9 cellular contexts compared by ENCODE assay signal in genomic region chr12:14995583-14996425, GRCh38. TPM values are rescaled to one million over a fixed set of nuclear protein-coding genes. Genes with fewer than 3 reads are reported as not detected.
DNase-seq lines count a peak whose midpoint lies in the region; ATAC-seq and TF ChIP-seq lines count a peak whose summit lies in the region.
"Had no signal": no experiment of that assay in that cellular context is flagged by ENCODE, and none has a peak within 500 bp of the region (broad histone marks: within the 10 kb centered on the region; RNA-seq: fewer than 3 reads in every experiment).

No MANE protein-coding gene starts in this region.

- peaks cover 7% of the 10 kb centered on the region for H3K4me1 ChIP-seq in psoas muscle

- intact Hi-C loops in activated naive CD4-positive, alpha-beta T cell treated with anti-CD3 and anti-CD28 coated beads for 36 hours (cut with micrococcal nuclease), result loop anchor here (1.0 to 5.0 kb wide), 12 partner anchors 59 to 758 kb away; partner anchors contain the start of genes C12orf60, RERG and WBP11
- intact Hi-C loops in psoas muscle (cut with DNase I), result loop anchor here (2.0 to 10.0 kb wide), 4 partner anchors 151 to 761 kb away; no protein-coding TSS in a partner anchor

- no peak overlapping the region for H3K4me3 Mint-ChIP-seq in activated naive CD4-positive, alpha-beta T cell treated with anti-CD3 and anti-CD28 coated beads for 36 hours
- peak overlapping the region in 2 of 3 donors; percentile 28 to 46 for H3K4me3 Mint-ChIP-seq in T-cell
- H3K4me3 Mint-ChIP-seq: dendritic cell treated with granulocyte-macrophage colony-stimulating factor and Interleukin-4, amounts not matched to agents 40 ng/mL and 50 ng/mL, for 4 days had no signal

- ATAC-seq in activated naive CD4-positive, alpha-beta T cell treated with anti-CD3 and anti-CD28 coated beads, Interleukin-2, amount 50 U/mL, for 72 hours, result peak; percentile 48 to 68
- ATAC-seq in T-cell (replicated peaks in 1 of 4), result peak in 3 of 4 experiments; percentile 36 to 70 (median 37)
- ATAC-seq in psoas muscle, result peak in 3 of 4 donors; percentile 42 to 81 (median 53)
- ATAC-seq in GM21619 (IDR thresholded peaks at IDR 0.05; ENCODE audit: unreplicated experiment), result no peak

- H3K27ac ChIP-seq in psoas muscle, result no peak overlapping the region

- H3K4me1 Mint-ChIP-seq in activated naive CD4-positive, alpha-beta T cell treated with anti-CD3 and anti-CD28 coated beads for 36 hours (ENCODE audit: low read depth), result peaks cover 25% of the 10 kb centered on the region
- peaks cover 27 to 31% (median 31%) of the 10 kb centered on the region in 3 donors for H3K4me1 Mint-ChIP-seq in T-cell

- POLR2A ChIA-PET in T-cell (lab: Charles Lee), result interaction anchor here (0.5 to 1.6 kb wide), 7 partner anchors 12 to 225 kb away, joined by 3 to 10 read pairs (median 3); partner anchors contain the start of gene RERG (in 1 of the 2)

- H3K27me3 ChIP-seq in psoas muscle (ENCODE audit: insufficient read depth in 3 of 3, low read length in 2 of 3), result no peaks in the 10 kb centered on the region

- CTCF ChIA-PET in activated naive CD4-positive, alpha-beta T cell treated with anti-CD3 and anti-CD28 coated beads for 36 hours (lab: Charles Lee), result interaction anchor here (0.6 to 4.5 kb wide), 39 partner anchors 8 to 873 kb away, joined by 3 to 89 read pairs (median 4); partner anchors contain the start of genes ARHGDIB, ART4, C12orf60 and ERP27
- CTCF ChIA-PET in T-cell (lab: Charles Lee), result interaction anchor here (0.6 to 3.7 kb wide), 55 partner anchors 9 to 774 kb away, joined by 3 to 40 read pairs (median 4); partner anchors contain the start of genes ARHGDIB (in 1 of the 2), C12orf60 (in 1 of the 2), ERP27 (in 1 of the 2) and WBP11 (in 1 of the 2)

- H3K4me3 ChIP-seq in fibroblast of the aortic adventitia (ENCODE audit: low read depth, low read length) (no peak overlapping the region), psoas muscle (no peak overlapping the region)

- TF ChIP-seq CTCF in fibroblast of the aortic adventitia (IDR thresholded peaks at IDR 0.05; ENCODE audit: insufficient read depth, low read length) (peak; percentile 61), psoas muscle (IDR thresholded peaks at IDR 0.05) (peak; percentile 79)

- DNase-seq in activated naive CD4-positive, alpha-beta T cell treated with anti-CD3 and anti-CD28 coated beads, Interleukin-2, amount 50 U/mL, for 72 hours (ENCODE audit: low spot score in 2 of 2), result no peak
- DNase-seq in activated naive CD4-positive, alpha-beta T cell treated with anti-CD3 and anti-CD28 coated beads for 36 hours, result no peak
- DNase-seq in NCI-H1105 (lab: John Stamatoyannopoulos, UW) (peak; percentile 32), T-cell (peak in 1 of 34 experiments; percentile 28), fibroblast of the aortic adventitia (ENCODE audit: low read depth) (peak; percentile 91), psoas muscle (no peak)
- no peak for DNase-seq in stimulated activated CD4-positive, alpha-beta T cell treated with anti-CD3 and anti-CD28 coated beads, Interleukin-2, amount 100 ng/mL, for 24 hours

- H3K9me3 ChIP-seq in psoas muscle, result no peaks in the 10 kb centered on the region

- no peaks in the 10 kb centered on the region for H3K36me3 ChIP-seq in psoas muscle (ENCODE audit: insufficient read depth in 1 of 2, low read depth in 1 of 2)

- H3K36me3 Mint-ChIP-seq in activated naive CD4-positive, alpha-beta T cell treated with anti-CD3 and anti-CD28 coated beads, Interleukin-2, amount 50 U/mL, for 72 hours, result peaks cover 0 to 8% of the 10 kb centered on the region in 2 donors
- peaks cover 1% of the 10 kb centered on the region for H3K36me3 Mint-ChIP-seq in activated naive CD4-positive, alpha-beta T cell treated with anti-CD3 and anti-CD28 coated beads for 36 hours (ENCODE audit: low read depth)
- no peaks in the 10 kb centered on the region for H3K36me3 Mint-ChIP-seq in T-cell

- peaks cover 0 to 6% of the 10 kb centered on the region in 2 donors for H3K9me3 Mint-ChIP-seq in activated naive CD4-positive, alpha-beta T cell treated with anti-CD3 and anti-CD28 coated beads, Interleukin-2, amount 50 U/mL, for 72 hours
- H3K9me3 Mint-ChIP-seq in activated naive CD4-positive, alpha-beta T cell treated with anti-CD3 and anti-CD28 coated beads for 36 hours, result peaks cover 5% of the 10 kb centered on the region
- H3K9me3 Mint-ChIP-seq in T-cell, result peaks cover 4 to 8% (median 5%) of the 10 kb centered on the region in 3 donors
- H3K9me3 Mint-ChIP-seq: dendritic cell treated with granulocyte-macrophage colony-stimulating factor and Interleukin-4, amounts not matched to agents 40 ng/mL and 50 ng/mL, for 4 days had no signal

- WGBS in psoas muscle, 3 donors, result 93 to 95% (median 93%) methylated on average over 3 of the region's 3 CpGs

- H3K27ac Mint-ChIP-seq in activated naive CD4-positive, alpha-beta T cell treated with anti-CD3 and anti-CD28 coated beads, Interleukin-2, amount 50 U/mL, for 72 hours, result peak overlapping the region in 1 of 2 donors; percentile 85
- no peak overlapping the region for H3K27ac Mint-ChIP-seq in activated naive CD4-positive, alpha-beta T cell treated with anti-CD3 and anti-CD28 coated beads for 36 hours
- peak overlapping the region; percentile 89 to 91 for H3K27ac Mint-ChIP-seq in T-cell
- H3K27ac Mint-ChIP-seq: dendritic cell treated with granulocyte-macrophage colony-stimulating factor and Interleukin-4, amounts not matched to agents 40 ng/mL and 50 ng/mL, for 4 days had no signal

- no peaks in the 10 kb centered on the region for H3K27me3 Mint-ChIP-seq in activated naive CD4-positive, alpha-beta T cell treated with anti-CD3 and anti-CD28 coated beads for 36 hours (ENCODE audit: low read depth)
- H3K27me3 Mint-ChIP-seq in T-cell, result peaks cover 5 to 6% of the 10 kb centered on the region in 2 donors
- H3K27me3 Mint-ChIP-seq: dendritic cell treated with granulocyte-macrophage colony-stimulating factor and Interleukin-4, amounts not matched to agents 40 ng/mL and 50 ng/mL, for 4 days had no signal

RNA-seq across cellular contexts. Expression of gene PDE6H, which starts 23.0 kb away (rescaled TPM):
- total RNA-seq in activated naive CD4-positive, alpha-beta T cell treated with anti-CD3 and anti-CD28 coated beads, Interleukin-2, amount 50 U/mL, for 72 hours, result not detected
- total RNA-seq in activated naive CD4-positive, alpha-beta T cell treated with anti-CD3 and anti-CD28 coated beads for 36 hours, result not detected
- total RNA-seq in T-cell (not detected), fibroblast of the aortic adventitia (ENCODE audit: low replicate concordance) (not detected in 2 replicates), psoas muscle (not detected)
- polyA plus RNA-seq in psoas muscle, result not detected

RNA-seq across cellular contexts. Expression of gene ARHGDIB, which starts 34.4 kb away (rescaled TPM):
- 100 to 1,000 TPM; 667 to 811 TPM for total RNA-seq in activated naive CD4-positive, alpha-beta T cell treated with anti-CD3 and anti-CD28 coated beads, Interleukin-2, amount 50 U/mL, for 72 hours
- total RNA-seq in activated naive CD4-positive, alpha-beta T cell treated with anti-CD3 and anti-CD28 coated beads for 36 hours, result 100 to 1,000 TPM; 663 to 730 TPM
- total RNA-seq in T-cell (100 to 1,000 TPM; 722 to 938 (median 785) TPM), fibroblast of the aortic adventitia (ENCODE audit: low replicate concordance) (2.4 and 7.2 TPM in 2 replicates), psoas muscle (10 to 100 TPM; 27.1 to 41.4 (median 29.9) TPM)
- 10 to 100 TPM; 23.9 to 44.0 (median 39.4) TPM for polyA plus RNA-seq in psoas muscle

RNA-seq across cellular contexts. Expression of gene ERP27, which starts 57.5 kb away (rescaled TPM):
- total RNA-seq in activated naive CD4-positive, alpha-beta T cell treated with anti-CD3 and anti-CD28 coated beads, Interleukin-2, amount 50 U/mL, for 72 hours, result 1 to 10 TPM; 1.5 to 5.0 TPM
- 1 to 10 TPM; 1.0 to 1.2 TPM for total RNA-seq in activated naive CD4-positive, alpha-beta T cell treated with anti-CD3 and anti-CD28 coated beads for 36 hours
- total RNA-seq in T-cell (10 to 100 TPM; 11.1 to 21.8 (median 14.7) TPM), fibroblast of the aortic adventitia (ENCODE audit: low replicate concordance) (0.18 TPM in 1 of 2 replicates, not detected in the other), psoas muscle (under 1 TPM in 3 of 4 donors, not detected in 1; 0.17 to 0.42 (median 0.24) TPM)
- under 1 TPM; 0.05 to 0.09 (median 0.08) TPM for polyA plus RNA-seq in psoas muscle

Comparison
In these comparisons a context has a peak if more than half of its experiments do, and no peak if none do; other contexts are left out.
1. DNase-seq: peak in NCI-H1105 (single experiment) and fibroblast of the aortic adventitia (single experiment); none in activated naive CD4-positive, alpha-beta T cell treated with anti-CD3 and anti-CD28 coated beads, Interleukin-2, amount 50 U/mL, for 72 hours (0 of 2), activated naive CD4-positive, alpha-beta T cell treated with anti-CD3 and anti-CD28 coated beads for 36 hours (single experiment), psoas muscle (0 of 2) and stimulated activated CD4-positive, alpha-beta T cell treated with anti-CD3 and anti-CD28 coated beads, Interleukin-2, amount 100 ng/mL, for 24 hours (0 of 2).
2. RNA of gene ARHGDIB, which starts 34.4 kb away (total RNA-seq): 667 to 811 TPM in activated naive CD4-positive, alpha-beta T cell treated with anti-CD3 and anti-CD28 coated beads, Interleukin-2, amount 50 U/mL, for 72 hours, 722 to 938 TPM in T-cell and 663 to 730 TPM in activated naive CD4-positive, alpha-beta T cell treated with anti-CD3 and anti-CD28 coated beads for 36 hours; 27.1 to 41.4 TPM in psoas muscle and 2.4 to 7.2 TPM in fibroblast of the aortic adventitia; every median in the first group is over 10 times any median in the second.